Comparison of ENCODE assay signal across 8 cellular contexts in the genomic region with DNA sequence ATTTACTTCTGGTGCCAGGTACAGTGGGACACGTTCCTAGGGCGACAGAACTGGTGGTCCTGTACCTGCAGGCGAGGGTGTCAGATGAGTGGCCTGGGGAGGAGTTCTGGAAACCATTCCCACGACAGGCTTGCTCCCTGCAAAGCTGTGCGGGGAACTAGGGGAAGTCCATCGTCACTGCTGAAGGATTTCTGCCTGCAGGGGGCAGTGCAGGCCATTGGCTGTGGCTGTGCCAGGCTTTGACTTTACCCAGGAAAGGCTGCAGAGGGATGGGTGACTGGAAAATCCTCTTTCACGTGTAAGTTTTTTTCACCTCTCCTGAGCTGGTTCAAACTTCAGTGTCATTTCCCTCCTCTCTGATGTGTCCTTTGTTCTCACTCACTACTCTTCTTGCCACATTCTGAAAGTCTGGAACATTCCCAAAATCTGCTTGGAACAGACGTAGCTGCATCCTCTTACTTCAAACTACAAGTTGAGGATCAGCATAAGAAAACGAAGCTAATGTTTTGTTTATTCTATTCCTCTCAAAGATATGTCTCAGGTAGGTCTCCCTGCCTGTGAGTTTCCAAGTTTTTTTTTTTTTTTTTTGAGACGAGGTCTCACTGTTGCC.
DNase-seq lines count a peak whose midpoint lies in the region; ATAC-seq and TF ChIP-seq lines count a peak whose summit lies in the region.

No MANE protein-coding gene starts in this region.

- H3K27me3 ChIP-seq in PC-9 (ENCODE audit: insufficient read depth, low read depth) (peaks cover 43% of the 10 kb centered on the region), prostate gland (replicated peaks; ENCODE audit: insufficient read depth) (no peaks in the 10 kb centered on the region)

- peaks cover 10% of the 10 kb centered on the region for H3K4me1 Mint-ChIP-seq in Calu3 (ENCODE audit: low read depth, unreplicated experiment)
- H3K4me1 Mint-ChIP-seq in activated naive CD4-positive, alpha-beta T cell treated with anti-CD3 and anti-CD28 coated beads, Interleukin-2, amount 10 ng/mL, durations not matched to agents 7 days and 5 days: peaks cover 4% of the 10 kb centered on the region

- no peaks in the 10 kb centered on the region for H3K9me3 Mint-ChIP-seq in Calu3 (ENCODE audit: low read depth, unreplicated experiment)
- no peaks in the 10 kb centered on the region for H3K9me3 Mint-ChIP-seq in activated naive CD4-positive, alpha-beta T cell treated with anti-CD3 and anti-CD28 coated beads, Interleukin-2, amount 10 ng/mL, durations not matched to agents 7 days and 5 days

- intact Hi-C loops in Calu3 (cut with micrococcal nuclease; ENCODE audit: unreplicated experiment): loop anchor here (1.0 to 10.0 kb wide), 4 partner anchors 188 to 441 kb away; no protein-coding TSS in a partner anchor
- intact Hi-C loops in PC-9 (cut with micrococcal nuclease; ENCODE audit: unreplicated experiment): loop anchor here (5.0 kb wide), 2 partner anchors 222 to 353 kb away; no protein-coding TSS in a partner anchor
- intact Hi-C loops in Right ventricle myocardium inferior (cut with DNase I): loop anchor here (2.0 to 10.0 kb wide), 3 partner anchors 67 to 259 kb away; no protein-coding TSS in a partner anchor
- intact Hi-C loops in prostate gland (cut with DNase I): loop anchor here (10.0 kb wide), 1 partner anchor 261 kb away; no protein-coding TSS in a partner anchor

- H3K4me1 ChIP-seq in PC-9 (replicated peaks; ENCODE audit: insufficient read depth): no peaks in the 10 kb centered on the region
- no peaks in the 10 kb centered on the region for H3K4me1 ChIP-seq in prostate gland (replicated peaks)

- no peaks in the 10 kb centered on the region for H4K20me1 ChIP-seq in PC-9 (ENCODE audit: insufficient read depth)

- TF ChIP-seq CTCF in Calu3 (IDR thresholded peaks at IDR 0.05; ENCODE audit: unreplicated experiment) (peak; percentile 82), PC-9 (conservative IDR thresholded peaks at IDR 0.05) (peak; percentile 83), prostate gland (IDR thresholded peaks at IDR 0.05) (peak; percentile 16 to 68 (median 62))

- H3F3A ChIP-seq in PC-9 (ENCODE audit: insufficient read depth, low read depth): no peaks in the 10 kb centered on the region

- no peaks in the 10 kb centered on the region for H3K36me3 Mint-ChIP-seq in Calu3 (ENCODE audit: insufficient read depth, unreplicated experiment)
- no peaks in the 10 kb centered on the region for H3K36me3 Mint-ChIP-seq in activated naive CD4-positive, alpha-beta T cell treated with anti-CD3 and anti-CD28 coated beads, Interleukin-2, amount 10 ng/mL, durations not matched to agents 7 days and 5 days

- no peak overlapping the region for H3K27ac Mint-ChIP-seq in Calu3 (ENCODE audit: unreplicated experiment)
- no peak overlapping the region for H3K27ac Mint-ChIP-seq in activated naive CD4-positive, alpha-beta T cell treated with anti-CD3 and anti-CD28 coated beads, Interleukin-2, amount 10 ng/mL, durations not matched to agents 7 days and 5 days

- no peak overlapping the region for H3K4me3 Mint-ChIP-seq in Calu3 (ENCODE audit: low read depth, unreplicated experiment)
- no peak overlapping the region for H3K4me3 Mint-ChIP-seq in activated naive CD4-positive, alpha-beta T cell treated with anti-CD3 and anti-CD28 coated beads, Interleukin-2, amount 10 ng/mL, durations not matched to agents 7 days and 5 days

- ATAC-seq in GM19452 (IDR thresholded peaks at IDR 0.05; ENCODE audit: unreplicated experiment) (peak; percentile 39), Right ventricle myocardium inferior (peak; percentile 67), GM18519 (IDR thresholded peaks at IDR 0.05; ENCODE audit: low FRiP score, unreplicated experiment) (no peak)

- H3K4me3 ChIP-seq in PC-9: no peak overlapping the region
- H3K4me3 ChIP-seq in prostate gland: no peak overlapping the region

- peaks cover 75% of the 10 kb centered on the region for H3K27me3 Mint-ChIP-seq in Calu3 (ENCODE audit: unreplicated experiment)
- H3K27me3 Mint-ChIP-seq in activated naive CD4-positive, alpha-beta T cell treated with anti-CD3 and anti-CD28 coated beads, Interleukin-2, amount 10 ng/mL, durations not matched to agents 7 days and 5 days: peaks cover 34% of the 10 kb centered on the region

- H2AFZ ChIP-seq in PC-9: no peak overlapping the region

- H3K9me2 ChIP-seq in PC-9 (ENCODE audit: insufficient read depth): no peaks in the 10 kb centered on the region

- 34% methylated on average over 10 of the region's 10 CpGs for WGBS in prostate gland

- no peaks in the 10 kb centered on the region for H3K79me2 ChIP-seq in PC-9 (ENCODE audit: low read depth)

- BruUV-seq in Calu3 (replicated peaks; lab: Mats Ljungman, UMichigan) (no TSS peak), PC-9 (replicated peaks; lab: Mats Ljungman, UMichigan) (no TSS peak)

- CTCF ChIA-PET in Calu3 (lab: Charles Lee) (interaction anchor here (0.6 to 1.7 kb wide), 14 partner anchors 9 to 1323 kb away, joined by 3 to 10 read pairs (median 4); a partner anchor contains a TSS), PC-9 (lab: Charles Lee) (no interaction called here)
- CTCF ChIA-PET in activated naive CD4-positive, alpha-beta T cell treated with anti-CD3 and anti-CD28 coated beads, Interleukin-2, amount 10 ng/mL, durations not matched to agents 7 days and 5 days (lab: Charles Lee): interaction anchor here (0.8 to 4.5 kb wide), 9 partner anchors 9 to 280 kb away, joined by 3 to 39 read pairs (median 4); no protein-coding TSS in a partner anchor

- H3K27ac ChIP-seq in PC-9: no peak overlapping the region
- no peak overlapping the region for H3K27ac ChIP-seq in prostate gland

- H3K36me3 ChIP-seq in PC-9 (ENCODE audit: low read depth): no peaks in the 10 kb centered on the region
- H3K36me3 ChIP-seq in prostate gland: no peaks in the 10 kb centered on the region

- TF ChIP-seq POLR2A in prostate gland (IDR thresholded peaks at IDR 0.05): no peak

- H3K9me3 ChIP-seq in PC-9 (ENCODE audit: insufficient read depth, low read depth) (no peaks in the 10 kb centered on the region), prostate gland (no peaks in the 10 kb centered on the region)

- peak; percentile 93 for DNase-seq in Calu3
- peak; percentile 65 for DNase-seq in HPDE6-E6E7 (ENCODE audit: extremely low spot score)
- peak in 1 of 2 experiments; percentile 62 for DNase-seq in PC-9
- peak; percentile 61 for DNase-seq in activated naive CD4-positive, alpha-beta T cell treated with anti-CD3 and anti-CD28 coated beads, Interleukin-2, amount 10 ng/mL, durations not matched to agents 7 days and 5 days
- peak; percentile 88 for DNase-seq in Right ventricle myocardium inferior (ENCODE audit: missing footprints)
- DNase-seq in prostate gland (ENCODE audit: low spot score): peak; percentile 47

- no peak overlapping the region for H3K4me2 ChIP-seq in PC-9

- POLR2A ChIA-PET in PC-9 (lab: Charles Lee; ENCODE audit: unreplicated experiment): no interaction called here
